ENCODE assay signal across 28 cellular contexts in genomic region chr10:62790019-62790555, GRCh38.
"Had no signal": no experiment of that assay in that cellular context is flagged by ENCODE, and none has a peak within 500 bp of the region (broad histone marks: within the 10 kb centered on the region; RNA-seq: fewer than 3 reads in every experiment).

No MANE protein-coding gene starts in this region.

- H3K27ac Mint-ChIP-seq: activated CD4-positive, alpha-beta T cell treated with anti-CD3 and anti-CD28 coated beads for 36 hours; activated CD4-positive, alpha-beta T cell treated with anti-CD3 and anti-CD28 coated beads, Interleukin-2, amount 10 ng/mL, durations not matched to agents 7 days and 5 days; activated CD8-positive, alpha-beta T cell treated with anti-CD3 and anti-CD28 coated beads, Interleukin-2, amount 10 ng/mL, durations not matched to agents 7 days and 5 days; activated naive CD4-positive, alpha-beta T cell treated with anti-CD3 and anti-CD28 coated beads for 36 hours; activated naive CD4-positive, alpha-beta T cell treated with anti-CD3 and anti-CD28 coated beads, Interleukin-2, amount 50 U/mL, for 72 hours; activated T-cell treated with anti-CD3 and anti-CD28 coated beads, Interleukin-2, amount 50 U/mL, for 24 hours; activated T-helper 2 cell treated with anti-CD3 and anti-CD28 coated beads, Interferon-gamma antibody, Interleukin-2, Interleukin-4, amounts not matched to agents 10 μg/mL and 5 μg/mL and 100 μg/mL, durations not matched to agents 14 hours and 24 hours and 36 hours had no signal

- H3K4me3 Mint-ChIP-seq: activated CD4-positive, alpha-beta T cell treated with anti-CD3 and anti-CD28 coated beads for 36 hours; activated CD4-positive, alpha-beta T cell treated with anti-CD3 and anti-CD28 coated beads, Interleukin-2, amount 10 ng/mL, durations not matched to agents 7 days and 5 days; activated CD8-positive, alpha-beta T cell treated with anti-CD3 and anti-CD28 coated beads, Interleukin-2, amount 10 ng/mL, durations not matched to agents 7 days and 5 days; activated naive CD4-positive, alpha-beta T cell treated with anti-CD3 and anti-CD28 coated beads for 36 hours; activated T-cell treated with anti-CD3 and anti-CD28 coated beads, Interleukin-2, amount 50 U/mL, for 24 hours had no signal

- H3K27me3 ChIP-seq: adrenal gland, body of pancreas, breast epithelium, MG63, SJCRH30 had no signal

- H3K27me3 Mint-ChIP-seq: activated T-cell treated with anti-CD3 and anti-CD28 coated beads, Interleukin-2, amount 50 U/mL, for 24 hours had no signal

- H3K36me3 ChIP-seq: adrenal gland, breast epithelium, MG63, SJCRH30 had no signal

- H3K4me1 ChIP-seq: adrenal gland, body of pancreas, breast epithelium had no signal

- H3K4me1 Mint-ChIP-seq: activated CD4-positive, alpha-beta T cell treated with anti-CD3 and anti-CD28 coated beads for 36 hours; activated CD4-positive, alpha-beta T cell treated with anti-CD3 and anti-CD28 coated beads, Interleukin-2, amount 10 ng/mL, durations not matched to agents 7 days and 5 days had no signal

- H3K27ac ChIP-seq: adrenal gland, body of pancreas, breast epithelium, SK-N-MC had no signal

- DNase-seq: activated CD4-positive, alpha-beta T cell treated with anti-CD3 and anti-CD28 coated beads for 36 hours; activated CD4-positive, alpha-beta T cell treated with anti-CD3 and anti-CD28 coated beads, Interleukin-2, amount 10 ng/mL, durations not matched to agents 7 days and 5 days; activated CD4-positive, alpha-beta T cell treated with anti-CD3 and anti-CD28 coated beads, Interleukin-2, amount 50 U/mL, for 48 hours; activated CD8-positive, alpha-beta T cell treated with anti-CD3 and anti-CD28 coated beads, Interleukin-2, amount 10 ng/mL, durations not matched to agents 7 days and 5 days; activated gamma-delta T cell; activated naive CD4-positive, alpha-beta T cell treated with anti-CD3 and anti-CD28 coated beads for 36 hours; activated T-cell treated with anti-CD3 and anti-CD28 coated beads, Interleukin-2, amount 50 U/mL, for 24 hours; adrenal gland; body of pancreas; Kasumi-1; KG1; MG63; NCI-H1092; NCI-H1417; NCI-H146; NCI-H1930; NCI-H2081 treated with DMSO at 0.1 percent for 48 hours; NCI-H226; NCI-H446 treated with DMSO at 0.1 percent for 48 hours; NCI-H524; SHP77; SJCRH30; T1000 had no signal

- H3K9me3 ChIP-seq: adrenal gland, breast epithelium, SJCRH30 had no signal

- H3K4me3 ChIP-seq: adrenal gland, body of pancreas, breast epithelium, MG63, SJCRH30, SK-N-MC had no signal

- ATAC-seq: activated CD4-positive, alpha-beta T cell treated with anti-CD3 and anti-CD28 coated beads for 36 hours; activated CD8-positive, alpha-beta T cell treated with anti-CD3 and anti-CD28 coated beads, Interleukin-2, amount 10 ng/mL, durations not matched to agents 7 days and 5 days; activated naive CD4-positive, alpha-beta T cell treated with anti-CD3 and anti-CD28 coated beads, Interleukin-2, amount 50 U/mL, for 72 hours; body of pancreas; Panc1 had no signal
